ENCODE assay signal across 1 cellular context in the genomic region with DNA sequence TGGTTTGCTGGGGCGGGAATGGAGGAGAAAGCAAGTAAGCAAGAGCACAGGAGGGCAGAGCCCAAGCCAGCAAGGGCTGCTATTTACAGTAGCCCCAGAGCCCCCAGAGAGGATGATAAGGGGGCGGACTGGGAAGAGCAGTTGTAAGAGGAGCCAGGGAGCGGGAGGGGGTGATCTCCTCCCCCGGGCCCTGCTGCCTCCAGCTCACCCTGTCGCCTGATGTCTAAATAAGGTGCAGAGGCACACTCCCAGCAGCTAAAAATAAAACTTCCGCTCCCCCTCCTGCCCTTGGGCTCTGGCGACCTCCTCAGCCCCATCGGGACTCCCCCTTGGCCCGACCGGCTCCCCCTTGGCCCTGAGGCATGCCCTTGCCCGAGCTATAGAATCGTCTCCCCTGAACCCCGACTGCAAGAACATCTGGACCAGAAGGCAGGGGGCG.
TF ChIP-seq lines count a peak whose summit lies in the region.

No MANE protein-coding gene starts in this region.

TF ChIP-seq in GM12878, 131 proteins besides CTCF, POLR2A, EP300 and RAD21 (continued from another document and continues in another):
- TF ChIP-seq, protein P1, sequence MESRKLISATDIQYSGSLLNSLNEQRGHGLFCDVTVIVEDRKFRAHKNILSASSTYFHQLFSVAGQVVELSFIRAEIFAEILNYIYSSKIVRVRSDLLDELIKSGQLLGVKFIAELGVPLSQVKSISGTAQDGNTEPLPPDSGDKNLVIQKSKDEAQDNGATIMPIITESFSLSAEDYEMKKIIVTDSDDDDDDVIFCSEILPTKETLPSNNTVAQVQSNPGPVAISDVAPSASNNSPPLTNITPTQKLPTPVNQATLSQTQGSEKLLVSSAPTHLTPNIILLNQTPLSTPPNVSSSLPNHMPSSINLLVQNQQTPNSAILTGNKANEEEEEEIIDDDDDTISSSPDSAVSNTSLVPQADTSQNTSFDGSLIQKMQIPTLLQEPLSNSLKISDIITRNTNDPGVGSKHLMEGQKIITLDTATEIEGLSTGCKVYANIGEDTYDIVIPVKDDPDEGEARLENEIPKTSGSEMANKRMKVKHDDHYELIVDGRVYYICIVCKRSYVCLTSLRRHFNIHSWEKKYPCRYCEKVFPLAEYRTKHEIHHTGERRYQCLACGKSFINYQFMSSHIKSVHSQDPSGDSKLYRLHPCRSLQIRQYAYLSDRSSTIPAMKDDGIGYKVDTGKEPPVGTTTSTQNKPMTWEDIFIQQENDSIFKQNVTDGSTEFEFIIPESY (IDR thresholded peaks at IDR 0.05) = no peak
- no peak for TF ChIP-seq ASH2L (IDR thresholded peaks at IDR 0.05; ENCODE audit: borderline replicate concordance, low read depth)
- TF ChIP-seq SUZ12 (IDR thresholded peaks at IDR 0.05; ENCODE audit: unreplicated experiment) = no peak
- TF ChIP-seq ZSCAN29 (IDR thresholded peaks at IDR 0.05) = no peak
- TF ChIP-seq TCF3 (IDR thresholded peaks at IDR 0.05; ENCODE audit: borderline replicate concordance, insufficient read depth, low read depth, low read length) = no peak
- no peak for TF ChIP-seq ZNF207 (IDR thresholded peaks at IDR 0.05; ENCODE audit: borderline replicate concordance)
- TF ChIP-seq KLF5 (IDR thresholded peaks at IDR 0.05; ENCODE audit: partially characterized antibody) = no peak
- TF ChIP-seq SMARCA5 (IDR thresholded peaks at IDR 0.05) = no peak
- no peak for TF ChIP-seq NR2C1 (IDR thresholded peaks at IDR 0.05)
- TF ChIP-seq NR2F1 (conservative IDR thresholded peaks at IDR 0.05) = peak; percentile 50; the same call in 1 of the 2 replicates
- TF ChIP-seq, protein P2, sequence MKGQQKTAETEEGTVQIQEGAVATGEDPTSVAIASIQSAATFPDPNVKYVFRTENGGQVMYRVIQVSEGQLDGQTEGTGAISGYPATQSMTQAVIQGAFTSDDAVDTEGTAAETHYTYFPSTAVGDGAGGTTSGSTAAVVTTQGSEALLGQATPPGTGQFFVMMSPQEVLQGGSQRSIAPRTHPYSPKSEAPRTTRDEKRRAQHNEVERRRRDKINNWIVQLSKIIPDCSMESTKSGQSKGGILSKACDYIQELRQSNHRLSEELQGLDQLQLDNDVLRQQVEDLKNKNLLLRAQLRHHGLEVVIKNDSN (IDR thresholded peaks at IDR 0.05; ENCODE audit: borderline replicate concordance, extremely low read length, insufficient read depth, low read depth, low read length) = no peak
- TF ChIP-seq, protein P3, sequence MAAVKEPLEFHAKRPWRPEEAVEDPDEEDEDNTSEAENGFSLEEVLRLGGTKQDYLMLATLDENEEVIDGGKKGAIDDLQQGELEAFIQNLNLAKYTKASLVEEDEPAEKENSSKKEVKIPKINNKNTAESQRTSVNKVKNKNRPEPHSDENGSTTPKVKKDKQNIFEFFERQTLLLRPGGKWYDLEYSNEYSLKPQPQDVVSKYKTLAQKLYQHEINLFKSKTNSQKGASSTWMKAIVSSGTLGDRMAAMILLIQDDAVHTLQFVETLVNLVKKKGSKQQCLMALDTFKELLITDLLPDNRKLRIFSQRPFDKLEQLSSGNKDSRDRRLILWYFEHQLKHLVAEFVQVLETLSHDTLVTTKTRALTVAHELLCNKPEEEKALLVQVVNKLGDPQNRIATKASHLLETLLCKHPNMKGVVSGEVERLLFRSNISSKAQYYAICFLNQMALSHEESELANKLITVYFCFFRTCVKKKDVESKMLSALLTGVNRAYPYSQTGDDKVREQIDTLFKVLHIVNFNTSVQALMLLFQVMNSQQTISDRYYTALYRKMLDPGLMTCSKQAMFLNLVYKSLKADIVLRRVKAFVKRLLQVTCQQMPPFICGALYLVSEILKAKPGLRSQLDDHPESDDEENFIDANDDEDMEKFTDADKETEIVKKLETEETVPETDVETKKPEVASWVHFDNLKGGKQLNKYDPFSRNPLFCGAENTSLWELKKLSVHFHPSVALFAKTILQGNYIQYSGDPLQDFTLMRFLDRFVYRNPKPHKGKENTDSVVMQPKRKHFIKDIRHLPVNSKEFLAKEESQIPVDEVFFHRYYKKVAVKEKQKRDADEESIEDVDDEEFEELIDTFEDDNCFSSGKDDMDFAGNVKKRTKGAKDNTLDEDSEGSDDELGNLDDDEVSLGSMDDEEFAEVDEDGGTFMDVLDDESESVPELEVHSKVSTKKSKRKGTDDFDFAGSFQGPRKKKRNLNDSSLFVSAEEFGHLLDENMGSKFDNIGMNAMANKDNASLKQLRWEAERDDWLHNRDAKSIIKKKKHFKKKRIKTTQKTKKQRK (IDR thresholded peaks at IDR 0.05; ENCODE audit: low read depth, low read length) = no peak
- no peak for TF ChIP-seq CHD4 (IDR thresholded peaks at IDR 0.05)
- no peak for TF ChIP-seq HCFC1 (IDR thresholded peaks at IDR 0.05; ENCODE audit: low read length)
- TF ChIP-seq IKZF1 (conservative IDR thresholded peaks at IDR 0.05) = peak; percentile 62
- no peak for TF ChIP-seq ZNF384 (IDR thresholded peaks at IDR 0.05; ENCODE audit: borderline replicate concordance, low read depth, low read length)
- no peak for TF ChIP-seq SREBF1 (IDR thresholded peaks at IDR 0.05; ENCODE audit: low read length)
- no peak for TF ChIP-seq EZH2 (IDR thresholded peaks at IDR 0.05; ENCODE audit: borderline replicate concordance, control insufficient read depth, low read depth, low read length)
- TF ChIP-seq RBBP5 (conservative IDR thresholded peaks at IDR 0.05) = no peak
- TF ChIP-seq, protein P4, sequence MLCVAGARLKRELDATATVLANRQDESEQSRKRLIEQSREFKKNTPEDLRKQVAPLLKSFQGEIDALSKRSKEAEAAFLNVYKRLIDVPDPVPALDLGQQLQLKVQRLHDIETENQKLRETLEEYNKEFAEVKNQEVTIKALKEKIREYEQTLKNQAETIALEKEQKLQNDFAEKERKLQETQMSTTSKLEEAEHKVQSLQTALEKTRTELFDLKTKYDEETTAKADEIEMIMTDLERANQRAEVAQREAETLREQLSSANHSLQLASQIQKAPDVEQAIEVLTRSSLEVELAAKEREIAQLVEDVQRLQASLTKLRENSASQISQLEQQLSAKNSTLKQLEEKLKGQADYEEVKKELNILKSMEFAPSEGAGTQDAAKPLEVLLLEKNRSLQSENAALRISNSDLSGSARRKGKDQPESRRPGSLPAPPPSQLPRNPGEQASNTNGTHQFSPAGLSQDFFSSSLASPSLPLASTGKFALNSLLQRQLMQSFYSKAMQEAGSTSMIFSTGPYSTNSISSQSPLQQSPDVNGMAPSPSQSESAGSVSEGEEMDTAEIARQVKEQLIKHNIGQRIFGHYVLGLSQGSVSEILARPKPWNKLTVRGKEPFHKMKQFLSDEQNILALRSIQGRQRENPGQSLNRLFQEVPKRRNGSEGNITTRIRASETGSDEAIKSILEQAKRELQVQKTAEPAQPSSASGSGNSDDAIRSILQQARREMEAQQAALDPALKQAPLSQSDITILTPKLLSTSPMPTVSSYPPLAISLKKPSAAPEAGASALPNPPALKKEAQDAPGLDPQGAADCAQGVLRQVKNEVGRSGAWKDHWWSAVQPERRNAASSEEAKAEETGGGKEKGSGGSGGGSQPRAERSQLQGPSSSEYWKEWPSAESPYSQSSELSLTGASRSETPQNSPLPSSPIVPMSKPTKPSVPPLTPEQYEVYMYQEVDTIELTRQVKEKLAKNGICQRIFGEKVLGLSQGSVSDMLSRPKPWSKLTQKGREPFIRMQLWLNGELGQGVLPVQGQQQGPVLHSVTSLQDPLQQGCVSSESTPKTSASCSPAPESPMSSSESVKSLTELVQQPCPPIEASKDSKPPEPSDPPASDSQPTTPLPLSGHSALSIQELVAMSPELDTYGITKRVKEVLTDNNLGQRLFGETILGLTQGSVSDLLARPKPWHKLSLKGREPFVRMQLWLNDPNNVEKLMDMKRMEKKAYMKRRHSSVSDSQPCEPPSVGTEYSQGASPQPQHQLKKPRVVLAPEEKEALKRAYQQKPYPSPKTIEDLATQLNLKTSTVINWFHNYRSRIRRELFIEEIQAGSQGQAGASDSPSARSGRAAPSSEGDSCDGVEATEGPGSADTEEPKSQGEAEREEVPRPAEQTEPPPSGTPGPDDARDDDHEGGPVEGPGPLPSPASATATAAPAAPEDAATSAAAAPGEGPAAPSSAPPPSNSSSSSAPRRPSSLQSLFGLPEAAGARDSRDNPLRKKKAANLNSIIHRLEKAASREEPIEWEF (IDR thresholded peaks at IDR 0.05; ENCODE audit: insufficient replicate concordance, low read depth, low read length) = no peak
- no peak for TF ChIP-seq SMAD5 (IDR thresholded peaks at IDR 0.05; ENCODE audit: low read depth)
- no peak for TF ChIP-seq POLR2AphosphoS2 (IDR thresholded peaks at IDR 0.05; ENCODE audit: low read depth, low read length)
- TF ChIP-seq SRF (IDR thresholded peaks at IDR 0.05; ENCODE audit: low read depth in 2 of 2, low read length in 2 of 2) = peak; percentile 23 to 87; a peak in 2 of 4 replicates
- peak; percentile 33 to 49; a peak in 3 of 4 replicates for TF ChIP-seq IKZF2 (IDR thresholded peaks at IDR 0.05)
- 0 out of 2 replicates have a peak, but pooled peaks have one; percentile 43 for TF ChIP-seq FOXK2 (IDR thresholded peaks at IDR 0.05)
- TF ChIP-seq MYC (IDR thresholded peaks at IDR 0.05; ENCODE audit: insufficient read depth, insufficient read length, insufficient replicate concordance, low read length, severe bottlenecking) = no peak
- peak; percentile 31; the same call in 1 of the 2 replicates for TF ChIP-seq TAF1 (IDR thresholded peaks at IDR 0.05; ENCODE audit: borderline replicate concordance, low read depth, low read length)
- no peak; the same call in 1 of the 2 replicates for TF ChIP-seq TBL1XR1 (IDR thresholded peaks at IDR 0.05; ENCODE audit: low read depth, low read length)
- 0 out of 2 replicates have a peak, but pooled peaks have one; percentile 6 for TF ChIP-seq PAX5 (IDR thresholded peaks at IDR 0.05; ENCODE audit: borderline replicate concordance, low read depth, low read length)
- TF ChIP-seq CEBPB (IDR thresholded peaks at IDR 0.05; ENCODE audit: borderline replicate concordance in 1 of 2, low read depth in 2 of 2, low read length in 2 of 2) = no peak
- TF ChIP-seq, protein P5, sequence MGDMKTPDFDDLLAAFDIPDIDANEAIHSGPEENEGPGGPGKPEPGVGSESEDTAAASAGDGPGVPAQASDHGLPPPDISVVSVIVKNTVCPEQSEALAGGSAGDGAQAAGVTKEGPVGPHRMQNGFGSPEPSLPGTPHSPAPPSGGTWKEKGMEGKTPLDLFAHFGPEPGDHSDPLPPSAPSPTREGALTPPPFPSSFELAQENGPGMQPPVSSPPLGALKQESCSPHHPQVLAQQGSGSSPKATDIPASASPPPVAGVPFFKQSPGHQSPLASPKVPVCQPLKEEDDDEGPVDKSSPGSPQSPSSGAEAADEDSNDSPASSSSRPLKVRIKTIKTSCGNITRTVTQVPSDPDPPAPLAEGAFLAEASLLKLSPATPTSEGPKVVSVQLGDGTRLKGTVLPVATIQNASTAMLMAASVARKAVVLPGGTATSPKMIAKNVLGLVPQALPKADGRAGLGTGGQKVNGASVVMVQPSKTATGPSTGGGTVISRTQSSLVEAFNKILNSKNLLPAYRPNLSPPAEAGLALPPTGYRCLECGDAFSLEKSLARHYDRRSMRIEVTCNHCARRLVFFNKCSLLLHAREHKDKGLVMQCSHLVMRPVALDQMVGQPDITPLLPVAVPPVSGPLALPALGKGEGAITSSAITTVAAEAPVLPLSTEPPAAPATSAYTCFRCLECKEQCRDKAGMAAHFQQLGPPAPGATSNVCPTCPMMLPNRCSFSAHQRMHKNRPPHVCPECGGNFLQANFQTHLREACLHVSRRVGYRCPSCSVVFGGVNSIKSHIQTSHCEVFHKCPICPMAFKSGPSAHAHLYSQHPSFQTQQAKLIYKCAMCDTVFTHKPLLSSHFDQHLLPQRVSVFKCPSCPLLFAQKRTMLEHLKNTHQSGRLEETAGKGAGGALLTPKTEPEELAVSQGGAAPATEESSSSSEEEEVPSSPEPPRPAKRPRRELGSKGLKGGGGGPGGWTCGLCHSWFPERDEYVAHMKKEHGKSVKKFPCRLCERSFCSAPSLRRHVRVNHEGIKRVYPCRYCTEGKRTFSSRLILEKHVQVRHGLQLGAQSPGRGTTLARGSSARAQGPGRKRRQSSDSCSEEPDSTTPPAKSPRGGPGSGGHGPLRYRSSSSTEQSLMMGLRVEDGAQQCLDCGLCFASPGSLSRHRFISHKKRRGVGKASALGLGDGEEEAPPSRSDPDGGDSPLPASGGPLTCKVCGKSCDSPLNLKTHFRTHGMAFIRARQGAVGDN (IDR thresholded peaks at IDR 0.05) = peak; percentile 55; the same call in 1 of the 2 replicates
- TF ChIP-seq POLR2AphosphoS5 (IDR thresholded peaks at IDR 0.05; ENCODE audit: low read length) = no peak
- no peak for TF ChIP-seq ZNF217 (IDR thresholded peaks at IDR 0.05)
- no peak for TF ChIP-seq RAD51 (IDR thresholded peaks at IDR 0.05)
- peak; percentile 39; the same call in 1 of the 3 replicates for TF ChIP-seq POU2F2 (IDR thresholded peaks at IDR 0.05; ENCODE audit: borderline replicate concordance, low read depth, low read length)
- TF ChIP-seq, protein P6, sequence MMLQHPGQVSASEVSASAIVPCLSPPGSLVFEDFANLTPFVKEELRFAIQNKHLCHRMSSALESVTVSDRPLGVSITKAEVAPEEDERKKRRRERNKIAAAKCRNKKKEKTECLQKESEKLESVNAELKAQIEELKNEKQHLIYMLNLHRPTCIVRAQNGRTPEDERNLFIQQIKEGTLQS (IDR thresholded peaks at IDR 0.05; ENCODE audit: borderline replicate concordance, extremely low read depth, low read depth, low read length) = no peak
- TF ChIP-seq, protein P7, sequence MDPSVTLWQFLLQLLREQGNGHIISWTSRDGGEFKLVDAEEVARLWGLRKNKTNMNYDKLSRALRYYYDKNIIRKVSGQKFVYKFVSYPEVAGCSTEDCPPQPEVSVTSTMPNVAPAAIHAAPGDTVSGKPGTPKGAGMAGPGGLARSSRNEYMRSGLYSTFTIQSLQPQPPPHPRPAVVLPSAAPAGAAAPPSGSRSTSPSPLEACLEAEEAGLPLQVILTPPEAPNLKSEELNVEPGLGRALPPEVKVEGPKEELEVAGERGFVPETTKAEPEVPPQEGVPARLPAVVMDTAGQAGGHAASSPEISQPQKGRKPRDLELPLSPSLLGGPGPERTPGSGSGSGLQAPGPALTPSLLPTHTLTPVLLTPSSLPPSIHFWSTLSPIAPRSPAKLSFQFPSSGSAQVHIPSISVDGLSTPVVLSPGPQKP (IDR thresholded peaks at IDR 0.05; ENCODE audit: low read depth, low read length) = 0 out of 2 replicates have a peak, but pooled peaks have one; percentile 49
- TF ChIP-seq STAT3 (IDR thresholded peaks at IDR 0.05; ENCODE audit: low read depth, low read length) = no peak
- no peak for TF ChIP-seq KDM1A (IDR thresholded peaks at IDR 0.05; ENCODE audit: borderline replicate concordance)
- TF ChIP-seq CREB1 (IDR thresholded peaks at IDR 0.05; ENCODE audit: low read depth) = 0 out of 2 replicates have a peak, but pooled peaks have one; percentile 20
- no peak for TF ChIP-seq IRF4 (IDR thresholded peaks at IDR 0.05; ENCODE audit: low read depth, low read length)
- TF ChIP-seq ZNF24 (IDR thresholded peaks at IDR 0.05) = no peak
- TF ChIP-seq, protein P8, sequence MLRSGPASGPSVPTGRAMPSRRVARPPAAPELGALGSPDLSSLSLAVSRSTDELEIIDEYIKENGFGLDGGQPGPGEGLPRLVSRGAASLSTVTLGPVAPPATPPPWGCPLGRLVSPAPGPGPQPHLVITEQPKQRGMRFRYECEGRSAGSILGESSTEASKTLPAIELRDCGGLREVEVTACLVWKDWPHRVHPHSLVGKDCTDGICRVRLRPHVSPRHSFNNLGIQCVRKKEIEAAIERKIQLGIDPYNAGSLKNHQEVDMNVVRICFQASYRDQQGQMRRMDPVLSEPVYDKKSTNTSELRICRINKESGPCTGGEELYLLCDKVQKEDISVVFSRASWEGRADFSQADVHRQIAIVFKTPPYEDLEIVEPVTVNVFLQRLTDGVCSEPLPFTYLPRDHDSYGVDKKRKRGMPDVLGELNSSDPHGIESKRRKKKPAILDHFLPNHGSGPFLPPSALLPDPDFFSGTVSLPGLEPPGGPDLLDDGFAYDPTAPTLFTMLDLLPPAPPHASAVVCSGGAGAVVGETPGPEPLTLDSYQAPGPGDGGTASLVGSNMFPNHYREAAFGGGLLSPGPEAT (IDR thresholded peaks at IDR 0.05; ENCODE audit: low read depth) = peak; percentile 51; the same call in 1 of the 2 replicates
- TF ChIP-seq SIX5 (IDR thresholded peaks at IDR 0.05; ENCODE audit: low read depth, low read length, severe bottlenecking) = no peak
